28 cellular contexts compared by ENCODE assay signal in genomic region chr3:73740041-73740440, GRCh38.
DNase-seq lines count a peak whose midpoint lies in the region; FAIRE-seq and TF ChIP-seq lines count a peak whose summit lies in the region.
"Had no signal": no experiment of that assay in that cellular context is flagged by ENCODE, and none has a peak within 500 bp of the region (broad histone marks: within the 10 kb centered on the region; RNA-seq: fewer than 3 reads in every experiment).

No MANE protein-coding gene starts in this region.

- H3K4me3 ChIP-seq in astrocyte (ENCODE audit: insufficient read depth, low read depth, low read length) = no peak overlapping the region
- H3K4me3 ChIP-seq in fibroblast of villous mesenchyme (ENCODE audit: low read depth, low read length) = no peak overlapping the region
- H3K4me3 ChIP-seq: BLaER1, prostate gland, right lobe of liver, SJSA1, transverse colon had no signal

- no peak for TF ChIP-seq CTCF in astrocyte (IDR thresholded peaks at IDR 0.05; ENCODE audit: insufficient read depth, low read depth, low read length)
- no peak for TF ChIP-seq CTCF in fibroblast of villous mesenchyme (IDR thresholded peaks at IDR 0.05; ENCODE audit: insufficient read depth, low read depth, low read length)
- TF ChIP-seq CTCF in osteocyte (IDR thresholded peaks at IDR 0.05) = no peak

- H3K4me1 Mint-ChIP-seq in astrocyte (ENCODE audit: low read depth, unreplicated experiment) (peaks cover 11% of the 10 kb centered on the region), osteocyte (ENCODE audit: unreplicated experiment) (peaks cover 34% of the 10 kb centered on the region)
- H3K4me1 Mint-ChIP-seq: activated naive CD8-positive, alpha-beta T cell treated with anti-CD3 and anti-CD28 coated beads, Interleukin-2, amount 50 U/mL, for 24 hours; IgD-negative memory B cell; naive B cell had no signal

- no peak for TF ChIP-seq POLR2A in GM12892 (IDR thresholded peaks at IDR 0.05; ENCODE audit: low read depth, low read length)

- H3K9me3 Mint-ChIP-seq in astrocyte (ENCODE audit: unreplicated experiment) (peaks cover 2% of the 10 kb centered on the region), osteocyte (ENCODE audit: unreplicated experiment) (no peaks in the 10 kb centered on the region)

- H3K27me3 ChIP-seq in astrocyte (ENCODE audit: insufficient read depth, low read length) = no peaks in the 10 kb centered on the region
- H3K27me3 ChIP-seq: BLaER1, neutrophil, right lobe of liver, SJSA1, transverse colon had no signal

- H3K4me2 ChIP-seq in astrocyte (ENCODE audit: low read length) = no peak overlapping the region
- H3K4me2 ChIP-seq: BLaER1 had no signal

- no peaks in the 10 kb centered on the region for H4K20me1 ChIP-seq in astrocyte (ENCODE audit: insufficient read depth, low read length)
- H4K20me1 ChIP-seq: BLaER1 had no signal

- no peak overlapping the region for H2AFZ ChIP-seq in astrocyte (ENCODE audit: low read depth, low read length)

- H3K36me3 Mint-ChIP-seq in astrocyte (ENCODE audit: low read depth, unreplicated experiment) (no peaks in the 10 kb centered on the region), osteocyte (ENCODE audit: unreplicated experiment) (no peaks in the 10 kb centered on the region)
- H3K36me3 Mint-ChIP-seq: IgD-negative memory B cell, naive B cell had no signal

- H3K4me1 ChIP-seq in astrocyte (ENCODE audit: insufficient read depth, low read length) = no peaks in the 10 kb centered on the region
- H3K4me1 ChIP-seq: BLaER1, right lobe of liver, transverse colon had no signal

- H3K27ac Mint-ChIP-seq in astrocyte (ENCODE audit: unreplicated experiment) = peak overlapping the region; percentile 67
- peak overlapping the region; percentile 66 for H3K27ac Mint-ChIP-seq in osteocyte (ENCODE audit: unreplicated experiment)
- H3K27ac Mint-ChIP-seq: activated naive CD8-positive, alpha-beta T cell treated with anti-CD3 and anti-CD28 coated beads, Interleukin-2, amount 50 U/mL, for 24 hours; IgD-negative memory B cell; naive B cell had no signal

- H3K4me3 Mint-ChIP-seq in astrocyte (ENCODE audit: unreplicated experiment) (no peak overlapping the region), osteocyte (ENCODE audit: unreplicated experiment) (no peak overlapping the region)
- H3K4me3 Mint-ChIP-seq: activated naive CD8-positive, alpha-beta T cell treated with anti-CD3 and anti-CD28 coated beads, Interleukin-2, amount 50 U/mL, for 24 hours; IgD-negative memory B cell; naive B cell had no signal

- no peaks in the 10 kb centered on the region for H3K79me2 ChIP-seq in astrocyte (ENCODE audit: insufficient read depth, low read length)

- H3K27me3 Mint-ChIP-seq in astrocyte (ENCODE audit: low read depth, unreplicated experiment) = peaks cover 2% of the 10 kb centered on the region
- no peaks in the 10 kb centered on the region for H3K27me3 Mint-ChIP-seq in osteocyte (ENCODE audit: unreplicated experiment)
- H3K27me3 Mint-ChIP-seq: activated naive CD8-positive, alpha-beta T cell treated with anti-CD3 and anti-CD28 coated beads, Interleukin-2, amount 50 U/mL, for 24 hours; IgD-negative memory B cell; naive B cell had no signal

- DNase-seq in ELR (ENCODE audit: low read depth) = peak; percentile 12
- peak; percentile 83 for DNase-seq in astrocyte (ENCODE audit: low read depth)
- DNase-seq in fibroblast of villous mesenchyme (ENCODE audit: low read depth) = peak; percentile 51
- DNase-seq in osteocyte (ENCODE audit: extremely low spot score, unreplicated experiment) = no peak
- DNase-seq in activated CD4-positive, alpha-beta T cell treated with anti-CD3 and anti-CD28 coated beads for 1 hour = no peak
- no peak for DNase-seq in GF-D8 (lab: John Stamatoyannopoulos, UW)
- DNase-seq in NK-92 (lab: John Stamatoyannopoulos, UW; ENCODE audit: unreplicated experiment) = no peak
- no peak for DNase-seq in GM12892 (ENCODE audit: insufficient read length)
- DNase-seq: activated CD4-positive, alpha-beta T cell treated with anti-CD3 and anti-CD28 coated beads, Interleukin-2, amount 50 U/mL, for 4 hours; activated naive CD8-positive, alpha-beta T cell treated with anti-CD3 and anti-CD28 coated beads, Interleukin-2, amount 50 U/mL, for 24 hours; activated T-cell treated with anti-CD3 and anti-CD28 coated beads, Interleukin-2, amount 50 U/mL, for 48 hours; effector CD4-positive, alpha-beta T cell; kidney; left ventricle myocardium superior; naive B cell; NCI-H1694 treated with DMSO at 0.1 percent for 48 hours; NCI-H446 treated with DMSO at 0.1 percent for 48 hours; NCI-H82; right lobe of liver; RPMI8226; stimulated activated CD4-positive, alpha-beta T cell treated with anti-CD3 and anti-CD28 coated beads, Interleukin-12 subunit alpha, Interleukin-12 subunit beta, amount 100 ng/mL, for 4 hours; stimulated activated CD4-positive, alpha-beta T cell treated with anti-CD3 and anti-CD28 coated beads, Interleukin-2, amount 100 ng/mL, for 48 hours; transverse colon had no signal

- no peak overlapping the region for H3K9ac ChIP-seq in astrocyte (ENCODE audit: low read length)
- H3K9ac ChIP-seq: BLaER1 had no signal

- FAIRE-seq in astrocyte (lab: Jason Lieb, UNC) = peak; percentile 17
- no peak for FAIRE-seq in GM12892 (lab: Jason Lieb, UNC)
- FAIRE-seq: kidney had no signal

- no peaks in the 10 kb centered on the region for H3K36me3 ChIP-seq in astrocyte (ENCODE audit: insufficient read depth, low read length)
- H3K36me3 ChIP-seq: BLaER1, neutrophil, prostate gland, right lobe of liver, SJSA1, transverse colon had no signal

- no peak overlapping the region for H3K27ac ChIP-seq in astrocyte (ENCODE audit: low read depth, low read length)
- H3K27ac ChIP-seq: BLaER1, neutrophil, prostate gland, right lobe of liver, SJSA1, transverse colon had no signal

- H3K9me3 ChIP-seq in astrocyte (ENCODE audit: insufficient read depth, low read depth, low read length) = no peaks in the 10 kb centered on the region
- H3K9me3 ChIP-seq: BLaER1, neutrophil, prostate gland, right lobe of liver, SJSA1, transverse colon had no signal

Comparison
In these comparisons a context has a peak if more than half of its experiments do, and no peak if none do; other contexts are left out.
1. DNase-seq: peak in ELR (single experiment), astrocyte (single experiment) and fibroblast of villous mesenchyme (single experiment); none in osteocyte (single experiment), activated CD4-positive, alpha-beta T cell treated with anti-CD3 and anti-CD28 coated beads for 1 hour (single experiment), GF-D8 (single experiment), NK-92 (single experiment) and GM12892 (single experiment).